In the genomic region with DNA sequence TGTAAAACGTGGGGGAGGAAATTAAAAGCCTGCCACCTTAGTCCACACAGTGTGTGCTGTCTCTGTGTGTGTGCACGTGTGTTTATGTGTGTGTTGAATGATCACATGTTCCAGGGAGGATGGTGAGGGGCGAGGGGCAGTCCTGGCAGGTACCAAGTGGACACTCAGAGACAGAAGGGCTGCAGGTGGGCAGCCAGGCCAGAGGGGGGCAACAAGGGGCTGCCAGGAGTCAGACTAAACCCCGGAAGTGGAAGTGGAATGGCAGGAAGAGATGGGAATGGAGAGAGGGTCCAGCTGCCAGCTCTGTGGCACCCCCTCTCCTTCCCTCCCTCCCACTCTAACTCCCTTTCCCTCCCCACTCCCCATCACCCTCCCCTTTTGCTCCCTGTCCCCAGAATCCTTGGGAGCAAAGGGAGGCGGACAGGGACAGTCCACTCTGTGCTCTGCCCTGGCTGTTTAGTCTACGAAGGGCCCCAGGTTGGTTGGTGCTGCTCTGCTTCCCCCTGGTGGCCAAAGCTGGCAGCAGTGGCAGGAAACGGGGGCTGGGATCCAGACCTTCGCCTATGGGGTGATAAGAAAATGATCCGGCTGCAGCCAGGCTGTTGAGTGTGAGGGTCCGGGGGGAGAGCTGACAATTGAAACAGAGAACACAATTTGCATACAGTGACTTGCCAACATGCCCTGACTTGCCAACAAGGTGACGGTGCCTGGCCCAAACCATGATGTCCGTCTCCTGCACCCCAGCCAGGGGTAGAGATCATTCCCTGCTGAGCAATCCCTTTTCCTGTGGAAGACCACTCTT, we compare ENCODE assay signal across 9 cellular contexts. TPM values are rescaled to one million over a fixed set of nuclear protein-coding genes. Genes with fewer than 3 reads are reported as not detected.
DNase-seq lines count a peak whose midpoint lies in the region; ATAC-seq and TF ChIP-seq lines count a peak whose summit lies in the region.
"Had no signal": no experiment of that assay in that cellular context is flagged by ENCODE, and none has a peak within 500 bp of the region (broad histone marks: within the 10 kb centered on the region; RNA-seq: fewer than 3 reads in every experiment).

No MANE protein-coding gene starts in this region.

- WGBS in right cardiac atrium = 17% methylated on average over 12 of the region's 12 CpGs

- H3K4me3 ChIP-seq in right cardiac atrium (ENCODE audit: low read length) (no peak overlapping the region), rectal smooth muscle tissue (ENCODE audit: low read length) (peak overlapping the region; percentile 26), vagina (peak overlapping the region; percentile 6 to 15)

- H3K27ac Mint-ChIP-seq in CD14-positive monocyte = peak overlapping the region in 6 of 7 donors; percentile 3 to 78 (median 48)
- H3K27ac Mint-ChIP-seq in T-cell = peak overlapping the region in 1 of 2 donors; percentile 58

- intact Hi-C loops in CD14-positive monocyte (cut with micrococcal nuclease) = loop anchor here (2.0 to 10.0 kb wide), 3 partner anchors 320 to 412 kb away; no protein-coding TSS in a partner anchor
- intact Hi-C loops in right cardiac atrium (cut with DNase I) = loop anchor here (2.0 to 10.0 kb wide), 5 partner anchors 55 to 418 kb away; no protein-coding TSS in a partner anchor
- intact Hi-C loops in vagina (cut with DNase I) = loop anchor here (5.0 kb wide), 1 partner anchor 60 kb away; no protein-coding TSS in a partner anchor

- TF ChIP-seq CTCF in CD14-positive monocyte (IDR thresholded peaks at IDR 0.05) = peak; percentile 96
- peak; percentile 60 to 82 (median 78) for TF ChIP-seq CTCF in vagina (IDR thresholded peaks at IDR 0.05)

- H3K4me1 Mint-ChIP-seq in CD14-positive monocyte = peaks cover 19% of the 10 kb centered on the region
- H3K4me1 Mint-ChIP-seq in T-cell = peaks cover 0 to 5% (median 5%) of the 10 kb centered on the region in 3 donors

- H3K4me3 Mint-ChIP-seq in CD14-positive monocyte = peak overlapping the region in 1 of 2 donors; percentile 59
- no peak overlapping the region for H3K4me3 Mint-ChIP-seq in T-cell

- no peak for TF ChIP-seq POLR2A in vagina (IDR thresholded peaks at IDR 0.05)

- H3K4me1 ChIP-seq in right cardiac atrium (ENCODE audit: control insufficient read depth, insufficient read depth, low read length) = peaks cover 16% of the 10 kb centered on the region
- no peaks in the 10 kb centered on the region for H3K4me1 ChIP-seq in rectal smooth muscle tissue (ENCODE audit: control insufficient read depth, insufficient read depth, low read length)
- H3K4me1 ChIP-seq in vagina = peaks cover 22% of the 10 kb centered on the region

- H3K27ac ChIP-seq in right cardiac atrium (ENCODE audit: low read length) (no peak overlapping the region), rectal smooth muscle tissue (ENCODE audit: low read depth, low read length) (no peak overlapping the region), vagina (no peak overlapping the region)

- POLR2A ChIA-PET in T-cell (lab: Charles Lee) = no interaction called here

- CTCF ChIA-PET in T-cell (lab: Charles Lee) = interaction anchor here in 1 of 2 donors (0.5 kb wide), 1 partner anchor 18 kb away, joined by 4 read pairs; no protein-coding TSS in a partner anchor

- H3K27me3 Mint-ChIP-seq in CD14-positive monocyte (ENCODE audit: low read depth in 3 of 3) (no peaks in the 10 kb centered on the region), T-cell (peaks cover 0 to 12% of the 10 kb centered on the region in 2 donors)

- no peak overlapping the region for H3K9ac ChIP-seq in rectal smooth muscle tissue (ENCODE audit: low read length)

- no peaks in the 10 kb centered on the region for H3K36me3 ChIP-seq in rectal smooth muscle tissue (ENCODE audit: control insufficient read depth, insufficient read depth, low read length)
- no peaks in the 10 kb centered on the region for H3K36me3 ChIP-seq in vagina

- H3K27me3 ChIP-seq in right cardiac atrium (ENCODE audit: control insufficient read depth, insufficient read depth) (no peaks in the 10 kb centered on the region), rectal smooth muscle tissue (ENCODE audit: control insufficient read depth, insufficient read depth, low read length) (peaks cover 3% of the 10 kb centered on the region), vagina (no peaks in the 10 kb centered on the region)

- no peaks in the 10 kb centered on the region for H3K9me3 ChIP-seq in right cardiac atrium (ENCODE audit: control insufficient read depth, low read length)
- H3K9me3 ChIP-seq in vagina = no peaks in the 10 kb centered on the region

- H3K9me3 Mint-ChIP-seq in CD14-positive monocyte (no peaks in the 10 kb centered on the region), T-cell (no peaks in the 10 kb centered on the region)

- peak; percentile 84 for DNase-seq in CD14-positive monocyte (ENCODE audit: low spot score)
- peak; percentile 83 for DNase-seq in NAMALWA (ENCODE audit: low spot score)
- peak in 33 of 34 experiments; percentile 18 to 73 (median 59) for DNase-seq in T-cell
- peak in 48 of 56 donors; percentile 6 to 81 (median 51) for DNase-seq in amygdala (lab: John Stamatoyannopoulos, UW)
- peak; percentile 81 to 92 (median 91) for DNase-seq in right cardiac atrium
- DNase-seq in vagina (ENCODE audit: extremely low spot score in 2 of 2) = no peak

- H3K36me3 Mint-ChIP-seq in CD14-positive monocyte = peaks cover 45 to 74% of the 10 kb centered on the region in 2 donors
- H3K36me3 Mint-ChIP-seq in T-cell = no peaks in the 10 kb centered on the region

- ATAC-seq in GM19395 (IDR thresholded peaks at IDR 0.05; ENCODE audit: unreplicated experiment) (peak; percentile 69), T-cell (replicated peaks in 1 of 4) (peak; percentile 75 to 93 (median 90)), right cardiac atrium (peak; percentile 58 to 80)

RNA-seq across cellular contexts. Expression of a gene that starts 24.4 kb away (rescaled TPM):
- polyA plus RNA-seq in CD14-positive monocyte (10 to 100 TPM in 1 of 2 donors, 1 to 10 TPM in 1; 2.8 to 12.7 TPM), right cardiac atrium (5.4 TPM)
- total RNA-seq in T-cell (under 1 TPM in 1 of 5 donors, not detected in 4; 0.12 TPM), right cardiac atrium (10 to 100 TPM in 1 of 4 donors, 1 to 10 TPM in 3; 5.5 to 15.1 (median 9.2) TPM), vagina (27.3 TPM)
- total RNA-seq: T-helper 1 cell treated with Interleukin-12 subunit alpha and Interleukin-12 subunit beta and Interleukin-4 antibody, amounts not matched to agents 30 ng/mL and 1 ng/mL, for 36 hours had no signal

RNA-seq across cellular contexts. Expression of a gene that starts 29.6 kb away (rescaled TPM):
- polyA plus RNA-seq in CD14-positive monocyte (1 to 10 TPM; 1.7 to 5.1 TPM), right cardiac atrium (0.70 TPM)
- total RNA-seq in T-cell (1 to 10 TPM in 1 of 5 donors, not detected in 4; 1.4 TPM), right cardiac atrium (1 to 10 TPM in 3 of 4 donors, under 1 TPM in 1; 0.96 to 2.7 (median 2.0) TPM), vagina (2.0 TPM)
- total RNA-seq: T-helper 1 cell treated with Interleukin-12 subunit alpha and Interleukin-12 subunit beta and Interleukin-4 antibody, amounts not matched to agents 30 ng/mL and 1 ng/mL, for 36 hours had no signal

Comparison
In these comparisons a context has a peak if more than half of its experiments do, and no peak if none do; other contexts are left out.
1. DNase-seq: peak in CD14-positive monocyte (single experiment), NAMALWA (single experiment), T-cell (33 of 34), amygdala (48 of 56) and right cardiac atrium (3 of 3); none in vagina (0 of 2).
2. RNA of a gene that starts 24.4 kb away (total RNA-seq): 27.3 TPM in vagina (single experiment) and 5.5 to 15.1 TPM in right cardiac atrium; 0.12 TPM in T-cell; every median in the first group is over 4 times any median in the second.
3. Peak in every context shown above with its lines, with median percentiles within 50 percentile points of each other: ATAC-seq.